ENCODE assay signal across 10 cellular contexts in genomic region chr6:35686441-35686840, GRCh38. TPM values are rescaled to one million over a fixed set of nuclear protein-coding genes. Genes with fewer than 3 reads are reported as not detected.
DNase-seq lines count a peak whose midpoint lies in the region; ATAC-seq, FAIRE-seq and TF ChIP-seq lines count a peak whose summit lies in the region.
"Had no signal": no experiment of that assay in that cellular context is flagged by ENCODE, and none has a peak within 500 bp of the region (broad histone marks: within the 10 kb centered on the region; RNA-seq: fewer than 3 reads in every experiment).

No MANE protein-coding gene starts in this region.

- H3K36me3 ChIP-seq in bronchial epithelial cell (ENCODE audit: control insufficient read depth, insufficient read depth, low read length): peaks cover 1% of the 10 kb centered on the region

- H3K27me3 ChIP-seq in bronchial epithelial cell (ENCODE audit: control insufficient read depth, insufficient read depth, low read length): no peaks in the 10 kb centered on the region

- H3K36me3 Mint-ChIP-seq in stimulated activated naive CD8-positive, alpha-beta T cell treated with anti-CD3 and anti-CD28 coated beads, Interleukin-15, Interleukin-2, amounts not matched to agents 100 ng/mL and 50 ng/mL, for 24 hours (ENCODE audit: low read depth): no peaks in the 10 kb centered on the region
- no peaks in the 10 kb centered on the region for H3K36me3 Mint-ChIP-seq in natural killer cell treated with Interleukin-12 subunit alpha and Interleukin-12 subunit beta and Interleukin-15 and Interleukin-18, amount 100 ng/mL, for 72 hours

- peak overlapping the region; percentile 75 for H3K4me3 ChIP-seq in bronchial epithelial cell (ENCODE audit: low read depth, low read length)

- peak overlapping the region; percentile 92 for H3K4me3 Mint-ChIP-seq in stimulated activated naive CD8-positive, alpha-beta T cell treated with anti-CD3 and anti-CD28 coated beads, Interleukin-15, Interleukin-2, amounts not matched to agents 100 ng/mL and 50 ng/mL, for 24 hours
- H3K4me3 Mint-ChIP-seq in natural killer cell treated with Interleukin-12 subunit alpha and Interleukin-12 subunit beta and Interleukin-15 and Interleukin-18, amount 100 ng/mL, for 72 hours: peak overlapping the region; percentile 93

- TF ChIP-seq CTCF in bronchial epithelial cell (IDR thresholded peaks at IDR 0.05; ENCODE audit: insufficient read depth, low read length, severe bottlenecking): no peak

- no peak overlapping the region for H3K27ac Mint-ChIP-seq in stimulated activated naive CD8-positive, alpha-beta T cell treated with anti-CD3 and anti-CD28 coated beads, Interleukin-15, Interleukin-2, amounts not matched to agents 100 ng/mL and 50 ng/mL, for 24 hours
- H3K27ac Mint-ChIP-seq in natural killer cell treated with Interleukin-12 subunit alpha and Interleukin-12 subunit beta and Interleukin-15 and Interleukin-18, amount 100 ng/mL, for 72 hours: no peak overlapping the region

- no peak for DNase-seq in stimulated activated naive CD8-positive, alpha-beta T cell treated with anti-CD3 and anti-CD28 coated beads, Interleukin-15, Interleukin-2, amounts not matched to agents 100 U/mL and 50 U/mL, for 24 hours
- no peak for DNase-seq in bronchial epithelial cell (ENCODE audit: low read depth)
- DNase-seq in natural killer cell treated with Interleukin-12 subunit alpha and Interleukin-12 subunit beta and Interleukin-15 and Interleukin-18, amount 100 ng/mL, for 72 hours (ENCODE audit: low spot score): no peak
- no peak for DNase-seq in globus pallidus (ENCODE audit: low spot score)
- no peak for DNase-seq in hypothalamus (lab: John Stamatoyannopoulos, UW)
- no peak for DNase-seq in middle frontal gyrus (ENCODE audit: extremely low spot score, low spot score)
- no peak for DNase-seq in NCI-H774 (lab: John Stamatoyannopoulos, UW)
- DNase-seq: activated CD4-positive, CD25-positive, alpha-beta regulatory T cell treated with anti-CD3 and anti-CD28 coated beads, Interleukin-2, amount 50 U/mL, for 72 hours; Caco-2 had no signal

- H3K4me1 Mint-ChIP-seq in stimulated activated naive CD8-positive, alpha-beta T cell treated with anti-CD3 and anti-CD28 coated beads, Interleukin-15, Interleukin-2, amounts not matched to agents 100 ng/mL and 50 ng/mL, for 24 hours (ENCODE audit: low read depth): peaks cover 38% of the 10 kb centered on the region
- peaks cover 11 to 25% of the 10 kb centered on the region in 2 donors for H3K4me1 Mint-ChIP-seq in natural killer cell treated with Interleukin-12 subunit alpha and Interleukin-12 subunit beta and Interleukin-15 and Interleukin-18, amount 100 ng/mL, for 72 hours (ENCODE audit: low read depth in 2 of 2)

- ATAC-seq in stimulated activated naive CD8-positive, alpha-beta T cell treated with anti-CD3 and anti-CD28 coated beads, Interleukin-15, Interleukin-2, amounts not matched to agents 100 U/mL and 50 U/mL, for 24 hours: no peak
- ATAC-seq in natural killer cell treated with Interleukin-12 subunit alpha and Interleukin-12 subunit beta and Interleukin-15 and Interleukin-18, amount 100 ng/mL, for 72 hours: no peak

- FAIRE-seq in bronchial epithelial cell (lab: Jason Lieb, UNC): no peak

- no peaks in the 10 kb centered on the region for H3K27me3 Mint-ChIP-seq in stimulated activated naive CD8-positive, alpha-beta T cell treated with anti-CD3 and anti-CD28 coated beads, Interleukin-15, Interleukin-2, amounts not matched to agents 100 ng/mL and 50 ng/mL, for 24 hours
- no peaks in the 10 kb centered on the region for H3K27me3 Mint-ChIP-seq in natural killer cell treated with Interleukin-12 subunit alpha and Interleukin-12 subunit beta and Interleukin-15 and Interleukin-18, amount 100 ng/mL, for 72 hours

- no peaks in the 10 kb centered on the region for H3K9me3 Mint-ChIP-seq in stimulated activated naive CD8-positive, alpha-beta T cell treated with anti-CD3 and anti-CD28 coated beads, Interleukin-15, Interleukin-2, amounts not matched to agents 100 ng/mL and 50 ng/mL, for 24 hours
- H3K9me3 Mint-ChIP-seq in natural killer cell treated with Interleukin-12 subunit alpha and Interleukin-12 subunit beta and Interleukin-15 and Interleukin-18, amount 100 ng/mL, for 72 hours: no peaks in the 10 kb centered on the region

RNA-seq across cellular contexts. Expression of gene FKBP5, which starts 2.3 kb away (rescaled TPM):
- 29.5 and 50.4 TPM in 2 replicates for total RNA-seq in bronchial epithelial cell
- total RNA-seq in natural killer cell treated with Interleukin-12 subunit alpha and Interleukin-12 subunit beta and Interleukin-15 and Interleukin-18, amount 100 ng/mL, for 72 hours: 10 to 100 TPM; 14.1 to 32.5 TPM

RNA-seq across cellular contexts. Expression of gene ARMC12, which starts 50.4 kb away (rescaled TPM):
- total RNA-seq in bronchial epithelial cell: 0.13 and 0.53 TPM in 2 replicates
- total RNA-seq in natural killer cell treated with Interleukin-12 subunit alpha and Interleukin-12 subunit beta and Interleukin-15 and Interleukin-18, amount 100 ng/mL, for 72 hours: not detected
- total RNA-seq: Caco-2 had no signal
